ENCODE assay signal across 11 cellular contexts in genomic region chr6:135094403-135094821, GRCh38. TPM values are rescaled to one million over a fixed set of nuclear protein-coding genes. Genes with fewer than 3 reads are reported as not detected.
DNase-seq lines count a peak whose midpoint lies in the region; ATAC-seq and TF ChIP-seq lines count a peak whose summit lies in the region.
"Had no signal": no experiment of that assay in that cellular context is flagged by ENCODE, and none has a peak within 500 bp of the region (broad histone marks: within the 10 kb centered on the region; RNA-seq: fewer than 3 reads in every experiment).

No MANE protein-coding gene starts in this region.

- no TSS peak for BruUV-seq in IMR-90 (replicated peaks; lab: Mats Ljungman, UMichigan)

- no peak overlapping the region for H3K23ac ChIP-seq in IMR-90 (ENCODE audit: low read depth, low read length)

- intact Hi-C loops in IMR-90 (cut with micrococcal nuclease) = no loop called here
- intact Hi-C loops in cardiac septum (cut with DNase I) = no loop called here

- no peak overlapping the region for H4K5ac ChIP-seq in IMR-90 (ENCODE audit: low read depth, low read length)

- POLR2A ChIA-PET in IMR-90 (lab: Charles Lee; ENCODE audit: unreplicated experiment) = no interaction called here

- H3K4me1 ChIP-seq in CD4-positive, CD25-positive, alpha-beta regulatory T cell (ENCODE audit: control insufficient read depth, insufficient read depth, low read length, poor library complexity, severe bottlenecking) = peaks cover 31% of the 10 kb centered on the region
- H3K4me1 ChIP-seq in IMR-90 (ENCODE audit: control insufficient read depth, insufficient read depth, low read length) = no peaks in the 10 kb centered on the region
- H3K4me1 ChIP-seq: gastrocnemius medialis, parathyroid adenoma had no signal

- H2BK20ac ChIP-seq in IMR-90 (ENCODE audit: low read depth, low read length) = no peak overlapping the region

- no peaks in the 10 kb centered on the region for H3K36me3 Mint-ChIP-seq in CD4-positive, CD25-positive, alpha-beta regulatory T cell
- H3K36me3 Mint-ChIP-seq in activated naive CD8-positive, alpha-beta T cell = peaks cover 5% of the 10 kb centered on the region

- peak; percentile 97 for ATAC-seq in CD4-positive, CD25-positive, alpha-beta regulatory T cell (ENCODE audit: low read depth in 2 of 2)
- ATAC-seq in GM21360 (IDR thresholded peaks at IDR 0.05; ENCODE audit: unreplicated experiment) (peak; percentile 56), IMR-90 (ENCODE audit: low read depth) (no peak)
- ATAC-seq: gastrocnemius medialis had no signal

- TF ChIP-seq CTCF in IMR-90 (conservative IDR thresholded peaks at IDR 0.05; ENCODE audit: low read depth, low read length) = no peak

- CTCF ChIA-PET in IMR-90 (lab: Yijun Ruan, JAX) = no interaction called here

- peaks cover 34 to 83% (median 41%) of the 10 kb centered on the region in 4 donors for H3K4me1 Mint-ChIP-seq in CD4-positive, CD25-positive, alpha-beta regulatory T cell
- H3K4me1 Mint-ChIP-seq in activated naive CD8-positive, alpha-beta T cell (ENCODE audit: low read depth) = peaks cover 79% of the 10 kb centered on the region

- in situ Hi-C loops in IMR-90 (cut with MboI; ENCODE audit: low sequenced_read_pairs) = no loop called here

- H3K27me3 Mint-ChIP-seq in CD4-positive, CD25-positive, alpha-beta regulatory T cell = no peaks in the 10 kb centered on the region
- no peaks in the 10 kb centered on the region for H3K27me3 Mint-ChIP-seq in activated naive CD8-positive, alpha-beta T cell

- H2BK120ac ChIP-seq in IMR-90 (ENCODE audit: low read depth, low read length) = no peak overlapping the region

- no peak overlapping the region for H2AK9ac ChIP-seq in IMR-90 (replicated peaks; ENCODE audit: low read depth, low read length, poor library complexity)

- H3K27ac Mint-ChIP-seq in CD4-positive, CD25-positive, alpha-beta regulatory T cell = peak overlapping the region; percentile 85 to 90 (median 86)
- peak overlapping the region; percentile 96 for H3K27ac Mint-ChIP-seq in activated naive CD8-positive, alpha-beta T cell

- H3K4me2 ChIP-seq in IMR-90 (ENCODE audit: low read depth, low read length) = no peak overlapping the region

- H4K20me1 ChIP-seq in IMR-90 (ENCODE audit: insufficient read depth, low read length) = no peaks in the 10 kb centered on the region

- TF ChIP-seq RAD21 in IMR-90 (IDR thresholded peaks at IDR 0.05; ENCODE audit: low read length) = no peak

- H3K18ac ChIP-seq in IMR-90 (ENCODE audit: low read depth, low read length) = no peak overlapping the region

- peak; percentile 11 to 89 (median 61) for DNase-seq in CD4-positive, CD25-positive, alpha-beta regulatory T cell
- DNase-seq in IMR-90 = peak; percentile 14
- no peak for DNase-seq in NCI-H2171 (lab: John Stamatoyannopoulos, UW)
- no peak for DNase-seq in cardiac septum (ENCODE audit: low spot score)
- no peak for DNase-seq in stimulated activated CD8-positive, alpha-beta memory T cell treated with anti-CD3 and anti-CD28 coated beads, Interleukin-4, amount 100 ng/mL, for 48 hours
- no peak for DNase-seq in NCI-H2107 (lab: John Stamatoyannopoulos, UW)
- DNase-seq: gastrocnemius medialis, NCI-H748 treated with DMSO at 0.1 percent for 48 hours had no signal

- H3K27me3 ChIP-seq in CD4-positive, CD25-positive, alpha-beta regulatory T cell (ENCODE audit: control insufficient read depth, insufficient read depth, low read length) = no peaks in the 10 kb centered on the region
- H3K27me3 ChIP-seq in IMR-90 (ENCODE audit: control insufficient read depth, insufficient read depth, low read length) = peaks cover 20% of the 10 kb centered on the region
- H3K27me3 ChIP-seq: gastrocnemius medialis had no signal

- H3K27ac ChIP-seq in CD4-positive, CD25-positive, alpha-beta regulatory T cell (ENCODE audit: insufficient read depth, low read length, poor library complexity, severe bottlenecking) = peak overlapping the region; percentile 68
- H3K27ac ChIP-seq in IMR-90 (ENCODE audit: insufficient read depth, low read length) = no peak overlapping the region
- H3K27ac ChIP-seq: gastrocnemius medialis, parathyroid adenoma had no signal

- no peak overlapping the region for H4K91ac ChIP-seq in IMR-90 (ENCODE audit: insufficient read depth, low read depth, low read length)

- no peak overlapping the region for H2AFZ ChIP-seq in IMR-90 (replicated peaks; ENCODE audit: low read length, poor library complexity)
- H2AFZ ChIP-seq: parathyroid adenoma had no signal

- no peak overlapping the region for H4K8ac ChIP-seq in IMR-90 (ENCODE audit: low read depth in 2 of 2, low read length in 2 of 2)

- H3K4ac ChIP-seq in IMR-90 (ENCODE audit: low read depth, low read length) = no peak overlapping the region

- no peak overlapping the region for H2BK5ac ChIP-seq in IMR-90 (ENCODE audit: low read depth, low read length, poor library complexity, severe bottlenecking)

- H3K36me3 ChIP-seq in CD4-positive, CD25-positive, alpha-beta regulatory T cell (ENCODE audit: control insufficient read depth, insufficient read depth, low read length) = no peaks in the 10 kb centered on the region
- no peaks in the 10 kb centered on the region for H3K36me3 ChIP-seq in IMR-90 (ENCODE audit: control insufficient read depth, insufficient read depth, low read length)
- H3K36me3 ChIP-seq: gastrocnemius medialis had no signal

- no peak overlapping the region for H2AK5ac ChIP-seq in IMR-90 (ENCODE audit: low read depth, low read length)

- no peak overlapping the region for H3K56ac ChIP-seq in IMR-90 (ENCODE audit: extremely low read depth, insufficient read depth, low read length)

- no peak overlapping the region for H3K9ac ChIP-seq in IMR-90 (ENCODE audit: low read depth, low read length)
- H3K9ac ChIP-seq: parathyroid adenoma had no signal

- H3K9me1 ChIP-seq in IMR-90 (ENCODE audit: insufficient read depth, low read length) = no peaks in the 10 kb centered on the region

- no peak overlapping the region for H2BK15ac ChIP-seq in IMR-90 (ENCODE audit: low read depth, low read length)

- no CpG with 5 or more reads among the region's 1 CpG for WGBS in IMR-90 (ENCODE audit: extremely low coverage in 2 of 2, insufficient read length in 1 of 2), 2 experiments

- dilution Hi-C loops in IMR-90 (cut with HindIII; ENCODE audit: low sequenced_read_pairs, unreplicated experiment) = no loop called here

- peak overlapping the region; percentile 61 for H3K4me3 ChIP-seq in CD4-positive, CD25-positive, alpha-beta regulatory T cell (ENCODE audit: low read depth, low read length)
- no peak overlapping the region for H3K4me3 ChIP-seq in IMR-90 (ENCODE audit: insufficient read depth, low read depth, low read length)
- H3K4me3 ChIP-seq: gastrocnemius medialis had no signal

- H3K14ac ChIP-seq in IMR-90 (replicated peaks; ENCODE audit: low read depth, low read length) = no peak overlapping the region

- H3K79me1 ChIP-seq in IMR-90 (ENCODE audit: low read depth in 1 of 2, low read length in 2 of 2) = no peaks in the 10 kb centered on the region

- peak overlapping the region; percentile 16 to 72 (median 62) for H3K4me3 Mint-ChIP-seq in CD4-positive, CD25-positive, alpha-beta regulatory T cell
- peak overlapping the region; percentile 62 for H3K4me3 Mint-ChIP-seq in activated naive CD8-positive, alpha-beta T cell

- TF ChIP-seq POLR2A in IMR-90 (IDR thresholded peaks at IDR 0.05; ENCODE audit: low read depth, low read length) = no peak

- peaks cover 0 to 2% (median 0%) of the 10 kb centered on the region in 7 donors for H3K9me3 Mint-ChIP-seq in CD4-positive, CD25-positive, alpha-beta regulatory T cell
- no peaks in the 10 kb centered on the region for H3K9me3 Mint-ChIP-seq in activated naive CD8-positive, alpha-beta T cell (ENCODE audit: low read depth)

- H3K9me3 ChIP-seq in CD4-positive, CD25-positive, alpha-beta regulatory T cell (ENCODE audit: control insufficient read depth in 2 of 2, low read length in 2 of 2) = no peaks in the 10 kb centered on the region
- H3K9me3 ChIP-seq in IMR-90 (ENCODE audit: control insufficient read depth, insufficient read depth, low read length) = no peaks in the 10 kb centered on the region
- H3K9me3 ChIP-seq: gastrocnemius medialis had no signal

TF ChIP-seq in IMR-90, 13 proteins besides CTCF, POLR2A, EP300 and RAD21 (continues in another document):
- TF ChIP-seq SMC3 (IDR thresholded peaks at IDR 0.05; ENCODE audit: low read depth, low read length) = no peak
- TF ChIP-seq BHLHE40 (IDR thresholded peaks at IDR 0.05; ENCODE audit: low read depth, low read length) = no peak
- TF ChIP-seq CEBPB (IDR thresholded peaks at IDR 0.05; ENCODE audit: low read depth, low read length) = no peak
- TF ChIP-seq RCOR1 (IDR thresholded peaks at IDR 0.05; ENCODE audit: insufficient replicate concordance, low read length) = no peak
- no peak for TF ChIP-seq MAZ (IDR thresholded peaks at IDR 0.05; ENCODE audit: borderline replicate concordance, low read depth, low read length)
- TF ChIP-seq CHD1 (IDR thresholded peaks at IDR 0.05; ENCODE audit: low read depth, low read length) = no peak
- TF ChIP-seq ELK1 (IDR thresholded peaks at IDR 0.05; ENCODE audit: borderline replicate concordance, low read depth, low read length) = no peak
- no peak for TF ChIP-seq USF2 (IDR thresholded peaks at IDR 0.05; ENCODE audit: low read depth, low read length)
- no peak for TF ChIP-seq MAFK (IDR thresholded peaks at IDR 0.05; ENCODE audit: low read depth, low read length)
- TF ChIP-seq RFX5 (IDR thresholded peaks at IDR 0.05; ENCODE audit: low read depth, low read length) = no peak

RNA-seq across cellular contexts. Expression of gene HBS1L, which starts 39.8 kb away (rescaled TPM):
- 109 TPM for total RNA-seq in CD4-positive, CD25-positive, alpha-beta regulatory T cell
- polyA plus RNA-seq in CD4-positive, CD25-positive, alpha-beta regulatory T cell = 10 to 100 TPM; 49.4 to 66.8 (median 61.8) TPM
- total RNA-seq in IMR-90 (2012; rRNA removed) = 120 and 171 TPM in 2 replicates
- 38.6 and 45.1 TPM in 2 replicates for polyA plus RNA-seq in IMR-90 (2012; rRNA removed)
- polyA plus RNA-seq in IMR-90 (2012; cell fraction: cytosol; rRNA removed) = 5.3 and 9.9 TPM in 2 replicates
- 2.5 and 23.9 TPM in 2 replicates for polyA plus RNA-seq in IMR-90 (2012; cell fraction: nucleus; rRNA removed; ENCODE audit: low replicate concordance)
- total RNA-seq in cardiac septum = 85.0 TPM

Comparison
In these comparisons a context has a peak if more than half of its experiments do, and no peak if none do; other contexts are left out.
1. DNase-seq: peak in CD4-positive, CD25-positive, alpha-beta regulatory T cell (3 of 3) and IMR-90 (single experiment); none in NCI-H2171 (single experiment), cardiac septum (single experiment), stimulated activated CD8-positive, alpha-beta memory T cell treated with anti-CD3 and anti-CD28 coated beads, Interleukin-4, amount 100 ng/mL, for 48 hours (single experiment) and NCI-H2107 (single experiment).